In genomic region chr3:60364475-60364874, GRCh38 we compare ENCODE assay signal across 22 cellular contexts.
"Had no signal": no experiment of that assay in that cellular context is flagged by ENCODE, and none has a peak within 500 bp of the region (broad histone marks: within the 10 kb centered on the region; RNA-seq: fewer than 3 reads in every experiment).

No MANE protein-coding gene starts in this region.

- H3K4me2 ChIP-seq: hepatocyte had no signal

- H3K4me1 ChIP-seq: esophagus squamous epithelium, foreskin keratinocyte, gastroesophageal sphincter, heart left ventricle, left lung, lower lobe of right lung had no signal

- H3K27ac ChIP-seq: coronary artery, dorsolateral prefrontal cortex, epithelial cell of prostate, esophagus squamous epithelium, foreskin keratinocyte, gastroesophageal sphincter, heart left ventricle, hepatocyte, left lung, lower lobe of right lung had no signal

- H3K4me3 ChIP-seq: coronary artery, dorsolateral prefrontal cortex, esophagus squamous epithelium, gastroesophageal sphincter, heart left ventricle, hepatocyte, left lung, lower lobe of right lung, mucosa of descending colon had no signal

- ATAC-seq: esophagus mucosa, gastroesophageal sphincter, heart left ventricle, left cardiac atrium, left lung, left ventricle myocardium superior, lower lobe of right lung had no signal

- H3K36me3 ChIP-seq: esophagus squamous epithelium, gastroesophageal sphincter, heart left ventricle, left lung, lower lobe of right lung had no signal

- H2AFZ ChIP-seq: hepatocyte had no signal

- H3K9me3 ChIP-seq: esophagus squamous epithelium, left lung, lower lobe of right lung, mucosa of descending colon had no signal

- FAIRE-seq: endothelial cell of umbilical vein, frontal cortex, keratinocyte had no signal

- H3K27me3 ChIP-seq: dorsolateral prefrontal cortex, esophagus squamous epithelium, gastroesophageal sphincter, heart left ventricle, hepatocyte, left lung had no signal

- DNase-seq: dermis blood vessel endothelial cell; dorsolateral prefrontal cortex; effector CD4-positive, alpha-beta T cell; effector memory CD4-positive, alpha-beta T cell; erythroblast; esophagus squamous epithelium; foreskin keratinocyte; heart left ventricle; left cardiac atrium; left lung; left ventricle myocardium superior; lower lobe of right lung; mucosa of descending colon; naive B cell had no signal

- H3K79me2 ChIP-seq: hepatocyte had no signal
